In genomic region chr9:108002296-108003056, GRCh38 we compare ENCODE assay signal across 16 cellular contexts.
DNase-seq lines count a peak whose midpoint lies in the region; ATAC-seq and TF ChIP-seq lines count a peak whose summit lies in the region.
"Had no signal": no experiment of that assay in that cellular context is flagged by ENCODE, and none has a peak within 500 bp of the region (broad histone marks: within the 10 kb centered on the region; RNA-seq: fewer than 3 reads in every experiment).

No MANE protein-coding gene starts in this region.

- H2AFZ ChIP-seq in fibroblast of lung (ENCODE audit: low read length) = peak overlapping the region; percentile 20

- intact Hi-C loops in vagina (cut with DNase I) = no loop called here

- H3K36me3 ChIP-seq in fibroblast of lung (ENCODE audit: control insufficient read depth, insufficient read depth, low read length) (no peaks in the 10 kb centered on the region), vagina (no peaks in the 10 kb centered on the region)

- no peak for ATAC-seq in omental fat pad (ENCODE audit: low FRiP score)
- ATAC-seq: body of pancreas had no signal

- no peaks in the 10 kb centered on the region for H3K27me3 ChIP-seq in fibroblast of lung (ENCODE audit: control insufficient read depth, insufficient read depth, low read length)
- H3K27me3 ChIP-seq in vagina = no peaks in the 10 kb centered on the region
- H3K27me3 ChIP-seq: body of pancreas had no signal

- H3K9me3 ChIP-seq in fibroblast of lung (ENCODE audit: control insufficient read depth, insufficient read depth, low read depth, low read length) = no peaks in the 10 kb centered on the region
- H3K9me3 ChIP-seq in vagina = no peaks in the 10 kb centered on the region
- H3K9me3 ChIP-seq: body of pancreas had no signal

- no peaks in the 10 kb centered on the region for H3K79me2 ChIP-seq in fibroblast of lung (ENCODE audit: control insufficient read depth, insufficient read depth, low read length)

- no peak overlapping the region for H3K9ac ChIP-seq in fibroblast of lung (ENCODE audit: insufficient read depth, low read length)

- H3K27ac ChIP-seq in fibroblast of lung (ENCODE audit: insufficient read depth, low read length) (no peak overlapping the region), vagina (peak overlapping the region; percentile 64)
- H3K27ac ChIP-seq: 22Rv1, body of pancreas had no signal

- TF ChIP-seq POLR2A in vagina (IDR thresholded peaks at IDR 0.05) = no peak

- peak overlapping the region; percentile 58 for H3K4me2 ChIP-seq in fibroblast of lung (ENCODE audit: extremely low read depth, insufficient read depth, low read length)

- H4K20me1 ChIP-seq in fibroblast of lung (ENCODE audit: control insufficient read depth, extremely low read depth, insufficient read depth, low read length) = no peaks in the 10 kb centered on the region

- H3K4me3 ChIP-seq in fibroblast of lung (replicated peaks in 1 of 4; ENCODE audit: control extremely low read depth in 1 of 4, insufficient read depth in 1 of 4, low read depth in 3 of 4, low read length in 4 of 4) (peak overlapping the region in 1 of 4 experiments; percentile 1), vagina (no peak overlapping the region)
- H3K4me3 ChIP-seq: body of pancreas had no signal

- H3K4me1 ChIP-seq in fibroblast of lung (ENCODE audit: control insufficient read depth, extremely low read depth, insufficient read depth, low read length) (peaks cover 2% of the 10 kb centered on the region), vagina (peaks cover 15% of the 10 kb centered on the region)
- H3K4me1 ChIP-seq: body of pancreas had no signal

- DNase-seq in SIG-M5 treated with dmso at 0.1 percent for 504 hours (lab: John Stamatoyannopoulos, UW; ENCODE audit: unreplicated experiment) (peak; percentile 23), SIG-M5 (lab: John Stamatoyannopoulos, UW) (no peak), fibroblast of lung (ENCODE audit: low read depth in 2 of 2) (peak in 1 of 2 donors; percentile 96), mucosa of gallbladder (ENCODE audit: low spot score) (peak; percentile 12), vagina (ENCODE audit: extremely low spot score in 2 of 2) (no peak), omental fat pad (ENCODE audit: low spot score) (no peak), NCI-H748 (lab: John Stamatoyannopoulos, UW; ENCODE audit: unreplicated experiment) (no peak), kidney tubule cell (ENCODE audit: low spot score) (no peak)
- DNase-seq: activated CD4-positive, alpha-beta T cell treated with anti-CD3 and anti-CD28 coated beads, Interleukin-2, amount 50 U/mL, for 48 hours; endodermal cell; MM.1S; NCI-H226; substantia nigra; T1000 had no signal

- TF ChIP-seq CTCF in fibroblast of lung (conservative IDR thresholded peaks at IDR 0.05 in 1 of 2, IDR thresholded peaks at IDR 0.05 in 1 of 2; ENCODE audit: low read depth in 1 of 2, low read length in 2 of 2) (no peak), vagina (IDR thresholded peaks at IDR 0.05) (no peak), omental fat pad (IDR thresholded peaks at IDR 0.05) (no peak)

Comparison
In these comparisons a context has a peak if more than half of its experiments do, and no peak if none do; other contexts are left out.
1. DNase-seq: peak in SIG-M5 treated with dmso at 0.1 percent for 504 hours (single experiment) and mucosa of gallbladder (single experiment); none in SIG-M5 (single experiment), vagina (0 of 2), omental fat pad (single experiment), NCI-H748 (single experiment) and kidney tubule cell (single experiment).